Comparison of ENCODE assay signal across 8 cellular contexts in genomic region chr20:53829086-53829703, GRCh38.
A peak's percentile ranks its signal among the peaks of the same experiment; 100 is the strongest.
DNase-seq lines count a peak whose midpoint lies in the region; ATAC-seq and TF ChIP-seq lines count a peak whose summit lies in the region.

No MANE protein-coding gene starts in this region.

- peak overlapping the region; percentile 98 for H3K27ac Mint-ChIP-seq in neural progenitor cell

- no peaks in the 10 kb centered on the region for H3F3A ChIP-seq in neural progenitor cell (ENCODE audit: low read depth)

- no peaks in the 10 kb centered on the region for H3K27me3 ChIP-seq in neural progenitor cell

- no peak for TF ChIP-seq CTCF in neural progenitor cell (IDR thresholded peaks at IDR 0.05)
- TF ChIP-seq CTCF in GM13977 (IDR thresholded peaks at IDR 0.05; ENCODE audit: extremely low read depth, insufficient read depth, missing control alignments), result no peak

- peak overlapping the region; percentile 52 for H3K4me3 Mint-ChIP-seq in neural progenitor cell

- peak; percentile 40 for TF ChIP-seq POLR2A in erythroblast (IDR thresholded peaks at IDR 0.05; ENCODE audit: low read length)

- H3K9me3 ChIP-seq in neural progenitor cell (ENCODE audit: low read depth), result no peaks in the 10 kb centered on the region

- H3K79me2 ChIP-seq in neural progenitor cell (ENCODE audit: low read depth), result no peaks in the 10 kb centered on the region

- peaks cover 4% of the 10 kb centered on the region for H3K27me3 Mint-ChIP-seq in neural progenitor cell (ENCODE audit: insufficient read depth, low read depth)

- H3K36me3 Mint-ChIP-seq in neural progenitor cell, result no peaks in the 10 kb centered on the region

- no peak overlapping the region for H3K27ac ChIP-seq in neural progenitor cell

- in situ Hi-C loops in GM13977 (cut with MboI; ENCODE audit: low pct_unique_long_range_greater_than_20kb, low sequenced_read_pairs, unreplicated experiment), result no loop called here

- peaks cover 2% of the 10 kb centered on the region for H3K9me3 Mint-ChIP-seq in neural progenitor cell

- H3K4me3 ChIP-seq in neural progenitor cell, result no peak overlapping the region

- H3K4me1 Mint-ChIP-seq in neural progenitor cell, result peaks cover 48% of the 10 kb centered on the region

- H3K9ac ChIP-seq in neural progenitor cell, result no peak overlapping the region

- no peak for ATAC-seq in HG03108 (IDR thresholded peaks at IDR 0.05; ENCODE audit: unreplicated experiment)

- peak overlapping the region; percentile 87 for H2AFZ ChIP-seq in neural progenitor cell (replicated peaks)

- peaks cover 24% of the 10 kb centered on the region for H3K4me1 ChIP-seq in neural progenitor cell

- no peaks in the 10 kb centered on the region for H3K36me3 ChIP-seq in neural progenitor cell

- peak; percentile 94 for DNase-seq in SIG-M5 treated with dmso at 0.1 percent for 504 hours (lab: John Stamatoyannopoulos, UW; ENCODE audit: unreplicated experiment)
- DNase-seq in SIG-M5 (lab: John Stamatoyannopoulos, UW), result no peak
- peak; percentile 87 to 97 for DNase-seq in SW 1271 (lab: John Stamatoyannopoulos, UW)
- DNase-seq in erythroblast (lab: John Stamatoyannopoulos, UW), result peak; percentile 25 to 44
- no peak for DNase-seq in neural progenitor cell (ENCODE audit: low spot score)
- no peak for DNase-seq in NCI-H748 treated with DMSO at 0.1 percent for 48 hours (lab: John Stamatoyannopoulos, UW)
- no peak for DNase-seq in GM13977 (ENCODE audit: low spot score)

- H3K4me2 ChIP-seq in neural progenitor cell, result peak overlapping the region; percentile 26

- H4K20me1 ChIP-seq in neural progenitor cell (ENCODE audit: low read depth), result no peaks in the 10 kb centered on the region

Comparison
In these comparisons a context has a peak if more than half of its experiments do, and no peak if none do; other contexts are left out.
1. DNase-seq: peak in SIG-M5 treated with dmso at 0.1 percent for 504 hours (single experiment), SW 1271 (2 of 2) and erythroblast (2 of 2); none in SIG-M5 (single experiment), neural progenitor cell (single experiment), NCI-H748 treated with DMSO at 0.1 percent for 48 hours (single experiment) and GM13977 (single experiment).